ENCODE assay signal across 15 cellular contexts in genomic region chr16:68509381-68509780, GRCh38.
"Had no signal": no experiment of that assay in that cellular context is flagged by ENCODE, and none has a peak within 500 bp of the region (broad histone marks: within the 10 kb centered on the region; RNA-seq: fewer than 3 reads in every experiment).

No MANE protein-coding gene starts in this region.

- H3K36me3 ChIP-seq: lower lobe of right lung, neutrophil, pancreas, tibial artery had no signal

- H3K4me3 Mint-ChIP-seq: stimulated activated memory B cell treated with anti-CD40 and anti-IgM and Interleukin-4, amounts not matched to agents 10 μg/mL and 1 μg/mL and 100 μg/mL, for 72 hours; type B pancreatic cell had no signal

- H3K27me3 ChIP-seq: dorsolateral prefrontal cortex, pancreas, testis had no signal

- FAIRE-seq: frontal cortex, keratinocyte, pancreas had no signal

- DNase-seq: cortex of kidney; stimulated activated naive CD8-positive, alpha-beta T cell treated with anti-CD3 and anti-CD28 coated beads, Interleukin-15, Interleukin-2, amounts not matched to agents 100 U/mL and 50 U/mL, for 24 hours had no signal

- H3K27ac ChIP-seq: dorsolateral prefrontal cortex, lower lobe of right lung, neutrophil, pancreas, tibial artery had no signal

- H3K9me3 ChIP-seq: lower lobe of right lung, neutrophil, pancreas, testis, tibial artery had no signal

- H3K4me3 ChIP-seq: smooth muscle cell, tibial artery had no signal

- H3K27ac Mint-ChIP-seq: nephron progenitor cell; stimulated activated memory B cell treated with anti-CD40 and anti-IgM and Interleukin-4, amounts not matched to agents 10 μg/mL and 1 μg/mL and 100 μg/mL, for 72 hours; type B pancreatic cell had no signal

- H3K9me3 Mint-ChIP-seq: naive thymus-derived CD8-positive, alpha-beta T cell; nephron progenitor cell; stimulated activated memory B cell treated with anti-CD40 and anti-IgM and Interleukin-4, amounts not matched to agents 10 μg/mL and 1 μg/mL and 100 μg/mL, for 72 hours; type B pancreatic cell had no signal

- H3K36me3 Mint-ChIP-seq: naive thymus-derived CD8-positive, alpha-beta T cell; stimulated activated memory B cell treated with anti-CD40 and anti-IgM and Interleukin-4, amounts not matched to agents 10 μg/mL and 1 μg/mL and 100 μg/mL, for 72 hours; type B pancreatic cell had no signal
